11 cellular contexts compared by ENCODE assay signal in the genomic region with DNA sequence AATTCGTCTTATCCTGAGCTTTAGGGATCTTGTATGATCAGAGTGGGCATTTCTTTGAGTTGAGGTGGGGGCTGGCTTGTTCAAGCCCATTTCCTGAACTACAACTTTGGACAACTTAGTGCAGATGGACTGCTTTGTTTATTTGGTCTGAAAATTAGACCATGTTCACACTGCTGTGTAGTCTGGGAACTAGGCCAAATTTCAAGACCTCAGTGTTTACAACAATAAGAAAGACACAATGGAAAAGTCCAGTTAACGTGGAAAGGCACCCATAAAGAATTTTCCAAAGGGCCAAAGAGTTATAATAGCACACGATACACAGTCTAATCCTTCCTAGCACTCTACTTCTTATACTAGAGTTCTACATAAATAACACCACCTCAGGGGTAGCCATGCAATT.
A peak's percentile ranks its signal among the peaks of the same experiment; 100 is the strongest.
DNase-seq lines count a peak whose midpoint lies in the region; TF ChIP-seq lines count a peak whose summit lies in the region.
"Had no signal": no experiment of that assay in that cellular context is flagged by ENCODE, and none has a peak within 500 bp of the region (broad histone marks: within the 10 kb centered on the region; RNA-seq: fewer than 3 reads in every experiment).

No MANE protein-coding gene starts in this region.

- H3K79me2 ChIP-seq in Karpas-422 (ENCODE audit: low read length) = no peaks in the 10 kb centered on the region

- TF ChIP-seq CTCF in choroid plexus epithelial cell (conservative IDR thresholded peaks at IDR 0.05; ENCODE audit: low read depth, low read length) (no peak), GM10266 (IDR thresholded peaks at IDR 0.05; ENCODE audit: control insufficient read depth, insufficient read depth, low read depth, missing control alignments) (no peak)

- no peak overlapping the region for H3K9ac ChIP-seq in Karpas-422 (ENCODE audit: low read length)

- H3K27ac ChIP-seq in Karpas-422 (ENCODE audit: low read length) = no peak overlapping the region
- H3K27ac ChIP-seq: lower lobe of right lung had no signal

- DNase-seq in COR-L47 (lab: John Stamatoyannopoulos, UW) (peak; percentile 87), NCI-H1105 (lab: John Stamatoyannopoulos, UW) (peak; percentile 6), choroid plexus epithelial cell (ENCODE audit: low read depth) (peak; percentile 79), middle frontal gyrus (ENCODE audit: extremely low spot score, low spot score) (peak; percentile 15), dedifferentiated amniotic fluid mesenchymal stem cell (ENCODE audit: extremely low spot score) (no peak), GM10266 (ENCODE audit: extremely low spot score) (no peak), Karpas-422 (no peak)
- DNase-seq in activated CD8-positive, alpha-beta memory T cell treated with anti-CD3 and anti-CD28 coated beads for 24 hours = no peak
- DNase-seq: activated CD4-positive, CD25-positive, alpha-beta regulatory T cell; lower lobe of right lung; stimulated activated CD8-positive, alpha-beta memory T cell treated with anti-CD3 and anti-CD28 coated beads, Interleukin-4, amount 100 ng/mL, for 48 hours had no signal

- no peak overlapping the region for H3K4me2 ChIP-seq in Karpas-422 (ENCODE audit: low read depth, low read length, poor library complexity, severe bottlenecking)

- no peaks in the 10 kb centered on the region for H4K20me1 ChIP-seq in Karpas-422 (ENCODE audit: insufficient read depth, low read depth, low read length)

- H3K9me3 ChIP-seq in Karpas-422 (ENCODE audit: low read length) = no peaks in the 10 kb centered on the region
- H3K9me3 ChIP-seq: lower lobe of right lung had no signal

- H3K4me1 ChIP-seq in Karpas-422 (ENCODE audit: low read length) = no peaks in the 10 kb centered on the region

- H3K27me3 ChIP-seq in Karpas-422 (ENCODE audit: low read length) = no peaks in the 10 kb centered on the region

- H2AFZ ChIP-seq in Karpas-422 (ENCODE audit: low read length) = no peak overlapping the region

- H3K36me3 ChIP-seq in Karpas-422 (ENCODE audit: insufficient read depth, low read length) = no peaks in the 10 kb centered on the region
- H3K36me3 ChIP-seq: lower lobe of right lung had no signal

- no peaks in the 10 kb centered on the region for H3K9me2 ChIP-seq in Karpas-422 (replicated peaks; ENCODE audit: insufficient read depth, low read length)

- H3K4me3 ChIP-seq in choroid plexus epithelial cell (ENCODE audit: low read depth, low read length) (no peak overlapping the region), Karpas-422 (ENCODE audit: low read length) (no peak overlapping the region)
- H3K4me3 ChIP-seq: lower lobe of right lung had no signal

Comparison
In these comparisons a context has a peak if more than half of its experiments do, and no peak if none do; other contexts are left out.
1. DNase-seq: peak in COR-L47 (single experiment), NCI-H1105 (single experiment), choroid plexus epithelial cell (single experiment) and middle frontal gyrus (single experiment); none in activated CD8-positive, alpha-beta memory T cell treated with anti-CD3 and anti-CD28 coated beads for 24 hours (single experiment), dedifferentiated amniotic fluid mesenchymal stem cell (single experiment), GM10266 (single experiment) and Karpas-422 (single experiment).